In genomic region chr17:40475234-40476210, GRCh38 we compare ENCODE assay signal across 1 cellular context.
TF ChIP-seq lines count a peak whose summit lies in the region.

No MANE protein-coding gene starts in this region.

TF ChIP-seq in SK-N-SH, 30 proteins besides CTCF, POLR2A, EP300 and RAD21 (continued from another document):
- TF ChIP-seq REST (IDR thresholded peaks at IDR 0.05; ENCODE audit: low read depth, low read length) (no peak), RCOR1 (IDR thresholded peaks at IDR 0.05; ENCODE audit: low read length) (no peak), RFX5 (IDR thresholded peaks at IDR 0.05; ENCODE audit: low read length) (no peak), TAF1 (IDR thresholded peaks at IDR 0.05; ENCODE audit: borderline replicate concordance, low read depth, low read length) (no peak), USF1 (IDR thresholded peaks at IDR 0.05; ENCODE audit: borderline replicate concordance, low read depth) (no peak), MAX (IDR thresholded peaks at IDR 0.05; ENCODE audit: low read depth) (no peak), TCF12 (IDR thresholded peaks at IDR 0.05) (no peak), CHD2 (IDR thresholded peaks at IDR 0.05; ENCODE audit: low read length, partially characterized antibody) (no peak), ZBTB33 (IDR thresholded peaks at IDR 0.05; ENCODE audit: borderline replicate concordance, low read depth) (no peak), EZH2phosphoT487 (IDR thresholded peaks at IDR 0.05; ENCODE audit: borderline replicate concordance, low read depth) (no peak), FOXM1 (IDR thresholded peaks at IDR 0.05; ENCODE audit: low read depth) (no peak), USF2 (IDR thresholded peaks at IDR 0.05; ENCODE audit: borderline replicate concordance, low read depth, low read length) (no peak), JUND (IDR thresholded peaks at IDR 0.05) (no peak)
